In the genomic region with DNA sequence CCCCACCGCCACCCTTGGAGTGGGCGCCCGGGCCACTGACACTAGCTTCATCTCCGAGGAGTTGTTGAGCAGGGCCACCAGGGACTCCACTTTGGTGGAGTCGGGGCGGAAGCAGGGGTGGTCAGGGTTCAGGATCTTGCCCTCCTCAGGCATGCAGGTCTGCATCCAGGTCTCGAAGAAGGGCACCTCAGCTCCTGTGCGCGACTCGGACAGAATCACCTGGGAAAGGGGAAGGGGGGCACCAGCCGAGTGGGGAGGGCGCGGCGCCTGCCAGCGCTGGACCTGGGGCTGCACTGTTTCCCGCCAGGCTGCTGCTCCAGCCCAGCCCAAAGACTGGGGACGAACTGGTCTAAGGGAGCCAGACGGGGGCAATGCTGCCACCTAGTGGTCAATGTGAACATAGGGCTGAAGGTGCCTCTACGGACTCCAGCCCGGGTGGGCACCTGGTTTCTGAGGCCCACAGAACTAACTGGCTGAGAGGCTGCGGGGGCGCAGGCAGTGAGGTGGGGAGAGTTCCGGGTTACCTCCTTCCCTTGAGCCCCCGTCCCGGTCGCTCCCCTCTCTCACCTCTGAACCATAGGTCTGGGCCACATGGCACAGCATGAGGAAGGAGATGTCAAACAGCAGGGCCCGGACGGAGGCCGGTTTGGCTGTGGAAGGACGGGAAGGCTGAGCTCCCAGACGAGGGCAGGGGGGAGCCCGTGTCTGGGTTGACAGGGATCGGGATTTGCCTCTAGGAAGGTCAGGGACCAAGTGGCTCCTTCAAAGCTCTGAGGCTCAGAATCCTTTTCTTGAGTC, we compare ENCODE assay signal across 1 cellular context.
A peak's percentile ranks its signal among the peaks of the same experiment; 100 is the strongest.
TF ChIP-seq lines count a peak whose summit lies in the region.

No MANE protein-coding gene starts in this region.

TF ChIP-seq in HepG2, 621 proteins besides CTCF, POLR2A, EP300 and RAD21 (continued from another document):
- TF ChIP-seq, protein P1, sequence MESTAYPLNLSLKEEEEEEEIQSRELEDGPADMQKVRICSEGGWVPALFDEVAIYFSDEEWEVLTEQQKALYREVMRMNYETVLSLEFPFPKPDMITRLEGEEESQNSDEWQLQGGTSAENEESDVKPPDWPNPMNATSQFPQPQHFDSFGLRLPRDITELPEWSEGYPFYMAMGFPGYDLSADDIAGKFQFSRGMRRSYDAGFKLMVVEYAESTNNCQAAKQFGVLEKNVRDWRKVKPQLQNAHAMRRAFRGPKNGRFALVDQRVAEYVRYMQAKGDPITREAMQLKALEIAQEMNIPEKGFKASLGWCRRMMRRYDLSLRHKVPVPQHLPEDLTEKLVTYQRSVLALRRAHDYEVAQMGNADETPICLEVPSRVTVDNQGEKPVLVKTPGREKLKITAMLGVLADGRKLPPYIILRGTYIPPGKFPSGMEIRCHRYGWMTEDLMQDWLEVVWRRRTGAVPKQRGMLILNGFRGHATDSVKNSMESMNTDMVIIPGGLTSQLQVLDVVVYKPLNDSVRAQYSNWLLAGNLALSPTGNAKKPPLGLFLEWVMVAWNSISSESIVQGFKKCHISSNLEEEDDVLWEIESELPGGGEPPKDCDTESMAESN (CRISPR knock-in tag; conservative IDR thresholded peaks at IDR 0.05): no peak
- TF ChIP-seq RXRB (CRISPR knock-in tag; IDR thresholded peaks at IDR 0.05; ENCODE audit: borderline replicate concordance) (peak; percentile 32; the same call in 1 of the 2 replicates), BORCS8-MEF2B (CRISPR knock-in tag; IDR thresholded peaks at IDR 0.05) (peak; percentile 50; the same call in 1 of the 2 replicates), ZEB1 (IDR thresholded peaks at IDR 0.05; ENCODE audit: insufficient replicate concordance, low read depth) (no peak), E2F5 (CRISPR knock-in tag; conservative IDR thresholded peaks at IDR 0.05) (peak; percentile 68; the same call in 1 of the 2 replicates), HNRNPH1 (optimal IDR thresholded peaks at IDR 0.05; ENCODE audit: low read depth, low read length) (no peak), AGO1 (IDR thresholded peaks at IDR 0.05; ENCODE audit: low read depth, low read length, poor library complexity, severe bottlenecking) (peak; percentile 49), E2F1 (CRISPR knock-in tag; IDR thresholded peaks at IDR 0.05) (no peak), KLF9 (CRISPR knock-in tag; IDR thresholded peaks at IDR 0.05; ENCODE audit: low read depth) (no peak), AFF4 (CRISPR knock-in tag; IDR thresholded peaks at IDR 0.05) (no peak), ZNF350 (CRISPR knock-in tag; IDR thresholded peaks at IDR 0.05; ENCODE audit: borderline replicate concordance, low read depth) (0 out of 2 replicates have a peak, but pooled peaks have one; percentile 32), RFX1 (IDR thresholded peaks at IDR 0.05) (no peak), FOSL2 (CRISPR knock-in tag; IDR thresholded peaks at IDR 0.05) (no peak), ZNF839 (CRISPR knock-in tag; IDR thresholded peaks at IDR 0.05; ENCODE audit: borderline replicate concordance) (no peak), ZNF598 (CRISPR knock-in tag; IDR thresholded peaks at IDR 0.05; ENCODE audit: borderline replicate concordance) (peak; percentile 59; the same call in 1 of the 2 replicates), XRCC5 (optimal IDR thresholded peaks at IDR 0.05; ENCODE audit: low read length) (peak; percentile 84), HOXD1 (CRISPR knock-in tag; IDR thresholded peaks at IDR 0.05) (no peak), HNRNPLL (IDR thresholded peaks at IDR 0.05; ENCODE audit: low read depth, low read length, poor library complexity, severe bottlenecking) (peak; percentile 45), TEAD3 (CRISPR knock-in tag; optimal IDR thresholded peaks at IDR 0.05; ENCODE audit: borderline replicate concordance) (peak; percentile 20), ZC3H13 (CRISPR knock-in tag; IDR thresholded peaks at IDR 0.05) (no peak), ZNF776 (CRISPR knock-in tag; IDR thresholded peaks at IDR 0.05) (peak; percentile 40; the same call in 1 of the 2 replicates), MXI1 (IDR thresholded peaks at IDR 0.05; ENCODE audit: borderline replicate concordance, low read depth, low read length) (no peak), STAG1 (CRISPR knock-in tag; IDR thresholded peaks at IDR 0.05) (peak; percentile 84), ZBED4 (CRISPR knock-in tag; IDR thresholded peaks at IDR 0.05; ENCODE audit: borderline replicate concordance) (0 out of 2 replicates have a peak, but pooled peaks have one; percentile 56), ZNF687 (CRISPR knock-in tag; IDR thresholded peaks at IDR 0.05) (peak; percentile 67), CREB1 (IDR thresholded peaks at IDR 0.05) (no peak), CREB1 (CRISPR knock-in tag; IDR thresholded peaks at IDR 0.05) (no peak)
- TF ChIP-seq, protein P2, sequence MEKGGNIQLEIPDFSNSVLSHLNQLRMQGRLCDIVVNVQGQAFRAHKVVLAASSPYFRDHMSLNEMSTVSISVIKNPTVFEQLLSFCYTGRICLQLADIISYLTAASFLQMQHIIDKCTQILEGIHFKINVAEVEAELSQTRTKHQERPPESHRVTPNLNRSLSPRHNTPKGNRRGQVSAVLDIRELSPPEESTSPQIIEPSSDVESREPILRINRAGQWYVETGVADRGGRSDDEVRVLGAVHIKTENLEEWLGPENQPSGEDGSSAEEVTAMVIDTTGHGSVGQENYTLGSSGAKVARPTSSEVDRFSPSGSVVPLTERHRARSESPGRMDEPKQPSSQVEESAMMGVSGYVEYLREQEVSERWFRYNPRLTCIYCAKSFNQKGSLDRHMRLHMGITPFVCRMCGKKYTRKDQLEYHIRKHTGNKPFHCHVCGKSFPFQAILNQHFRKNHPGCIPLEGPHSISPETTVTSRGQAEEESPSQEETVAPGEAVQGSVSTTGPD (CRISPR knock-in tag; IDR thresholded peaks at IDR 0.05): no peak
- TF ChIP-seq, protein P3, sequence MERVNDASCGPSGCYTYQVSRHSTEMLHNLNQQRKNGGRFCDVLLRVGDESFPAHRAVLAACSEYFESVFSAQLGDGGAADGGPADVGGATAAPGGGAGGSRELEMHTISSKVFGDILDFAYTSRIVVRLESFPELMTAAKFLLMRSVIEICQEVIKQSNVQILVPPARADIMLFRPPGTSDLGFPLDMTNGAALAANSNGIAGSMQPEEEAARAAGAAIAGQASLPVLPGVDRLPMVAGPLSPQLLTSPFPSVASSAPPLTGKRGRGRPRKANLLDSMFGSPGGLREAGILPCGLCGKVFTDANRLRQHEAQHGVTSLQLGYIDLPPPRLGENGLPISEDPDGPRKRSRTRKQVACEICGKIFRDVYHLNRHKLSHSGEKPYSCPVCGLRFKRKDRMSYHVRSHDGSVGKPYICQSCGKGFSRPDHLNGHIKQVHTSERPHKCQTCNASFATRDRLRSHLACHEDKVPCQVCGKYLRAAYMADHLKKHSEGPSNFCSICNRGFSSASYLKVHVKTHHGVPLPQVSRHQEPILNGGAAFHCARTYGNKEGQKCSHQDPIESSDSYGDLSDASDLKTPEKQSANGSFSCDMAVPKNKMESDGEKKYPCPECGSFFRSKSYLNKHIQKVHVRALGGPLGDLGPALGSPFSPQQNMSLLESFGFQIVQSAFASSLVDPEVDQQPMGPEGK (CRISPR knock-in tag; IDR thresholded peaks at IDR 0.05): peak; percentile 57; the same call in 1 of the 2 replicates
